ENCODE assay signal across 8 cellular contexts in genomic region chr2:43225093-43225787, GRCh38. TPM values are rescaled to one million over a fixed set of nuclear protein-coding genes. Genes with fewer than 3 reads are reported as not detected.
DNase-seq lines count a peak whose midpoint lies in the region; ATAC-seq and TF ChIP-seq lines count a peak whose summit lies in the region.

No MANE protein-coding gene starts in this region.

- peaks cover 40% of the 10 kb centered on the region for H3K36me3 Mint-ChIP-seq in activated B cell treated with CpG ODN at 0.5 μM for 24 hours (ENCODE audit: low read depth)
- H3K36me3 Mint-ChIP-seq in central memory CD8-positive, alpha-beta T cell (ENCODE audit: insufficient read depth) = peaks cover 89% of the 10 kb centered on the region

- intact Hi-C loops in activated B cell treated with CpG ODN at 0.5 μM for 24 hours (cut with micrococcal nuclease) = no loop called here

- under 1% methylated on average over 74 of the region's 74 CpGs for WGBS in liver

- H3K4me3 Mint-ChIP-seq in activated B cell treated with CpG ODN at 0.5 μM for 24 hours = peak overlapping the region; percentile 95
- peak overlapping the region; percentile 65 for H3K4me3 Mint-ChIP-seq in central memory CD8-positive, alpha-beta T cell

- peak overlapping the region; percentile 95 for H3K27ac Mint-ChIP-seq in activated B cell treated with CpG ODN at 0.5 μM for 24 hours
- peak overlapping the region; percentile 95 for H3K27ac Mint-ChIP-seq in central memory CD8-positive, alpha-beta T cell (ENCODE audit: low read depth)

- no peaks in the 10 kb centered on the region for H3K9me3 ChIP-seq in liver (ENCODE audit: control insufficient read depth in 4 of 4, low read length in 3 of 4)

- peaks cover 2% of the 10 kb centered on the region for H3K27me3 Mint-ChIP-seq in activated B cell treated with CpG ODN at 0.5 μM for 24 hours
- H3K27me3 Mint-ChIP-seq in central memory CD8-positive, alpha-beta T cell = no peaks in the 10 kb centered on the region

- H3K27ac ChIP-seq in HL-60 (replicated peaks) (peak overlapping the region; percentile 99), liver (ENCODE audit: low read depth in 1 of 2, low read length in 2 of 2) (peak overlapping the region; percentile 99)

- H3K4me1 Mint-ChIP-seq in activated B cell treated with CpG ODN at 0.5 μM for 24 hours = peaks cover 62% of the 10 kb centered on the region
- peaks cover 50% of the 10 kb centered on the region for H3K4me1 Mint-ChIP-seq in central memory CD8-positive, alpha-beta T cell

- CTCF ChIA-PET in activated B cell treated with CpG ODN at 0.5 μM for 24 hours (lab: Charles Lee) = interaction anchor here (0.9 to 12.6 kb wide), 5 partner anchors 9 to 258 kb away, joined by 3 to 336 read pairs (median 11); no protein-coding TSS in a partner anchor

- H3K4me3 ChIP-seq in HL-60 (replicated peaks; ENCODE audit: insufficient read depth, low read length) (peak overlapping the region; percentile 72), liver (ENCODE audit: low read depth in 1 of 3, low read length in 3 of 3) (peak overlapping the region; percentile 84 to 97 (median 91))

- ATAC-seq in activated B cell treated with CpG ODN at 0.5 μM for 24 hours (ENCODE audit: low read depth) = no peak
- no peak for ATAC-seq in central memory CD8-positive, alpha-beta T cell (replicated peaks; ENCODE audit: extremely low read depth, poor library complexity, severe bottlenecking)

- H3K4me1 ChIP-seq in liver (ENCODE audit: control insufficient read depth in 4 of 4, insufficient read depth in 4 of 4, low read length in 3 of 4) = peaks cover 11 to 64% (median 50%) of the 10 kb centered on the region in 4 donors

- H3K27me3 ChIP-seq in HL-60 (ENCODE audit: insufficient read depth, poor library complexity, severe bottlenecking) (no peaks in the 10 kb centered on the region), liver (ENCODE audit: control insufficient read depth in 4 of 4, insufficient read depth in 4 of 4, low read length in 3 of 4) (no peaks in the 10 kb centered on the region)

- POLR2A ChIA-PET in activated B cell treated with CpG ODN at 0.5 μM for 24 hours (lab: Charles Lee) = interaction anchor here (0.7 to 13.9 kb wide), 13 partner anchors 8 to 415 kb away, joined by 3 to 561 read pairs (median 7); no protein-coding TSS in a partner anchor

- DNase-seq in C1 segment of cervical spinal cord (lab: John Stamatoyannopoulos, UW) (peak in 9 of 14 donors; percentile 50 to 79 (median 66)), HL-60 (ENCODE audit: low read depth in 1 of 2, low spot score in 1 of 2) (peak in 1 of 2 experiments; percentile 86), activated B cell treated with CpG ODN at 0.5 μM for 24 hours (peak; percentile 67), AG20443 (ENCODE audit: low spot score) (no peak), NCI-H524 (lab: John Stamatoyannopoulos, UW) (no peak)
- DNase-seq in central memory CD8-positive, alpha-beta T cell (ENCODE audit: low spot score in 2 of 2) = peak; percentile 54 to 66
- peak; percentile 30 to 53 (median 30) for DNase-seq in stimulated activated CD4-positive, alpha-beta T cell treated with anti-CD3 and anti-CD28 coated beads, TNF-alpha, amount 100 ng/mL, for 24 hours (ENCODE audit: low read depth in 3 of 3)

- TF ChIP-seq CTCF in HL-60 (IDR thresholded peaks at IDR 0.05; ENCODE audit: insufficient read depth, low read length) (no peak), activated B cell treated with CpG ODN at 0.5 μM for 24 hours (IDR thresholded peaks at IDR 0.05) (no peak), liver (IDR thresholded peaks at IDR 0.05; ENCODE audit: low read depth, low read length, missing input control) (no peak)

- peaks cover 0 to 8% (median 1%) of the 10 kb centered on the region in 4 donors for H3K36me3 ChIP-seq in liver (ENCODE audit: control insufficient read depth in 4 of 4, insufficient read depth in 3 of 4, low read depth in 1 of 4, low read length in 3 of 4)

- H3K9me3 Mint-ChIP-seq in activated B cell treated with CpG ODN at 0.5 μM for 24 hours = no peaks in the 10 kb centered on the region
- H3K9me3 Mint-ChIP-seq in central memory CD8-positive, alpha-beta T cell = no peaks in the 10 kb centered on the region

- TF ChIP-seq RAD21 in liver (IDR thresholded peaks at IDR 0.05) = no peak

- peak overlapping the region; percentile 88 to 89 for H3K9ac ChIP-seq in liver (ENCODE audit: low read depth in 1 of 2, low read length in 2 of 2)

TF ChIP-seq in liver, 16 proteins besides CTCF, POLR2A, EP300 and RAD21:
- TF ChIP-seq FOXA1 (IDR thresholded peaks at IDR 0.05) = no peak
- TF ChIP-seq FOXA2 (IDR thresholded peaks at IDR 0.05) = no peak
- TF ChIP-seq ATF3 (IDR thresholded peaks at IDR 0.05) = no peak

RNA-seq across cellular contexts. Expression of gene ZFP36L2, which starts 1.2 kb away (rescaled TPM):
- total RNA-seq in activated B cell treated with CpG ODN at 0.5 μM for 24 hours (56.7 and 62.1 TPM in 2 replicates), liver (10 to 100 TPM; 10.3 to 19.7 TPM)
- 10 to 100 TPM; 18.1 to 26.8 TPM for polyA plus RNA-seq in liver

Comparison
In these comparisons a context has a peak if more than half of its experiments do, and no peak if none do; other contexts are left out.
1. DNase-seq: peak in C1 segment of cervical spinal cord (9 of 14), activated B cell treated with CpG ODN at 0.5 μM for 24 hours (single experiment), central memory CD8-positive, alpha-beta T cell (2 of 2) and stimulated activated CD4-positive, alpha-beta T cell treated with anti-CD3 and anti-CD28 coated beads, TNF-alpha, amount 100 ng/mL, for 24 hours (3 of 3); none in AG20443 (single experiment) and NCI-H524 (0 of 2).